Comparison of ENCODE assay signal across 30 cellular contexts in the genomic region with DNA sequence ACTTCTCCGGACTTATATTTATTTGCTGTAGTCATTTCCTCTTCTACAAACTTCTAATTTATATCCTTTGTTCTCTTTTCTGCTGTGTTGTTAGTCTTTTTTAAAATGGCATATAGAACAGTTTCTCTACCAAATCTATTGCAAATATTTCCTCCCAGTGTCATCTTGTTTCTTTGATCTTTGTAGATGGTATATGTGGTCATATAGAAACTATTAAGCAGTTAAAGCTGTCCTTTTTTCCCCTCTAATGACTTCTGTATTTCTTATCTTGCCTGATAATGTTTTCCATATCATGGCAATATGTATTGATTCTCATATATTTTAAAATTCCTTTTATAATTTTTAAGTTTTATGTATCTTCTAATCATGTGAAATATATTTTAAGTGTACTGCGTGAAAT.
"Had no signal": no experiment of that assay in that cellular context is flagged by ENCODE, and none has a peak within 500 bp of the region (broad histone marks: within the 10 kb centered on the region; RNA-seq: fewer than 3 reads in every experiment).

No MANE protein-coding gene starts in this region.

- H3K27ac Mint-ChIP-seq: activated CD4-positive, alpha-beta memory T cell treated with anti-CD3 and anti-CD28 coated beads, Interleukin-2, amount 10 ng/mL, durations not matched to agents 7 days and 5 days; activated CD4-positive, alpha-beta T cell treated with anti-CD3 and anti-CD28 coated beads, Interleukin-2, amount 10 ng/mL, durations not matched to agents 7 days and 5 days; activated T-helper 17 cell treated with anti-CD3 and anti-CD28 coated beads, Interleukin-2, amount 50 U/mL, for 72 hours; immature natural killer cell; mesothelial cell of epicardium; nephron progenitor cell; stimulated activated naive CD8-positive, alpha-beta T cell treated with anti-CD3 and anti-CD28 coated beads, Interleukin-15, Interleukin-2, amounts not matched to agents 100 ng/mL and 50 ng/mL, for 24 hours; type B pancreatic cell; WTC11 had no signal

- DNase-seq: activated CD4-positive, alpha-beta memory T cell treated with anti-CD3 and anti-CD28 coated beads, Interleukin-2, amount 10 ng/mL, durations not matched to agents 7 days and 5 days; activated CD4-positive, alpha-beta T cell treated with anti-CD3 and anti-CD28 coated beads for 1 hour; activated CD4-positive, alpha-beta T cell treated with anti-CD3 and anti-CD28 coated beads, Interleukin-2, amount 10 ng/mL, durations not matched to agents 7 days and 5 days; activated CD8-positive, alpha-beta memory T cell treated with anti-CD3 and anti-CD28 coated beads, Interleukin-2, amount 50 U/mL, for 48 hours; activated gamma-delta T cell treated with Interleukin-2 at 50 U/mL for 16 hours; activated naive CD4-positive, alpha-beta T cell treated with anti-CD3 and anti-CD28 coated beads, Interleukin-2, amount 50 U/mL, for 16 hours; activated T-cell treated with anti-CD3 and anti-CD28 coated beads, Interleukin-2, amount 50 U/mL, for 4 hours; amniotic stem cell; brain microvascular endothelial cell; heart left ventricle; hypothalamus; immature natural killer cell; kidney; left colon; mammary epithelial cell; naive B cell; nephron progenitor cell; right lobe of liver; stimulated activated CD4-positive, alpha-beta T cell treated with anti-CD3 and anti-CD28 coated beads, Interleukin-12 subunit alpha, Interleukin-12 subunit beta, amount 100 ng/mL, for 4 hours; stimulated activated CD4-positive, alpha-beta T cell treated with anti-CD3 and anti-CD28 coated beads, Interleukin-4, amount 100 ng/mL, for 1 hour; uterus had no signal

- H3K36me3 Mint-ChIP-seq: mesothelial cell of epicardium, naive B cell, type B pancreatic cell, WTC11 had no signal

- H3K27ac ChIP-seq: brain microvascular endothelial cell, coronary artery, gastroesophageal sphincter, heart left ventricle, neutrophil, right lobe of liver, thoracic aorta, uterus had no signal

- H3K4me1 Mint-ChIP-seq: activated CD4-positive, alpha-beta memory T cell treated with anti-CD3 and anti-CD28 coated beads, Interleukin-2, amount 10 ng/mL, durations not matched to agents 7 days and 5 days; activated T-helper 17 cell treated with anti-CD3 and anti-CD28 coated beads, Interleukin-2, amount 50 U/mL, for 72 hours; immature natural killer cell; mesothelial cell of epicardium; naive B cell; WTC11 had no signal

- H3K9me3 Mint-ChIP-seq: activated CD4-positive, alpha-beta memory T cell treated with anti-CD3 and anti-CD28 coated beads, Interleukin-2, amount 10 ng/mL, durations not matched to agents 7 days and 5 days; activated CD4-positive, alpha-beta T cell treated with anti-CD3 and anti-CD28 coated beads, Interleukin-2, amount 10 ng/mL, durations not matched to agents 7 days and 5 days; activated T-cell treated with anti-CD3 and anti-CD28 coated beads, Interleukin-2, amount 50 U/mL, for 4 hours; mesothelial cell of epicardium; nephron progenitor cell; stimulated activated naive CD8-positive, alpha-beta T cell treated with anti-CD3 and anti-CD28 coated beads, Interleukin-15, Interleukin-2, amounts not matched to agents 100 ng/mL and 50 ng/mL, for 24 hours; type B pancreatic cell had no signal

- H3K4me3 ChIP-seq: coronary artery, gastroesophageal sphincter, heart left ventricle, right lobe of liver, thoracic aorta, uterus had no signal

- H3K4me1 ChIP-seq: gastroesophageal sphincter, right lobe of liver, uterus had no signal

- H3K27me3 Mint-ChIP-seq: activated CD4-positive, alpha-beta T cell treated with anti-CD3 and anti-CD28 coated beads, Interleukin-2, amount 10 ng/mL, durations not matched to agents 7 days and 5 days; naive B cell; type B pancreatic cell had no signal

- H3K9me3 ChIP-seq: gastroesophageal sphincter, heart left ventricle, neutrophil, right lobe of liver, thoracic aorta, uterus had no signal

- H3K4me3 Mint-ChIP-seq: activated CD4-positive, alpha-beta memory T cell treated with anti-CD3 and anti-CD28 coated beads, Interleukin-2, amount 10 ng/mL, durations not matched to agents 7 days and 5 days; activated CD4-positive, alpha-beta T cell treated with anti-CD3 and anti-CD28 coated beads, Interleukin-2, amount 10 ng/mL, durations not matched to agents 7 days and 5 days; activated T-cell treated with anti-CD3 and anti-CD28 coated beads, Interleukin-2, amount 50 U/mL, for 4 hours; activated T-helper 17 cell treated with anti-CD3 and anti-CD28 coated beads, Interleukin-2, amount 50 U/mL, for 72 hours; immature natural killer cell; mesothelial cell of epicardium; naive B cell; nephron progenitor cell; stimulated activated naive CD8-positive, alpha-beta T cell treated with anti-CD3 and anti-CD28 coated beads, Interleukin-15, Interleukin-2, amounts not matched to agents 100 ng/mL and 50 ng/mL, for 24 hours; type B pancreatic cell; WTC11 had no signal

- H3K36me3 ChIP-seq: brain microvascular endothelial cell, gastroesophageal sphincter, right lobe of liver, thoracic aorta, uterus had no signal

- ATAC-seq: activated T-cell treated with anti-CD3 and anti-CD28 coated beads, Interleukin-2, amount 50 U/mL, for 4 hours; activated T-helper 17 cell treated with anti-CD3 and anti-CD28 coated beads, Interleukin-2, amount 50 U/mL, for 72 hours; gastroesophageal sphincter; heart left ventricle; left colon; right lobe of liver; WTC11 had no signal

- H3K27me3 ChIP-seq: brain microvascular endothelial cell, gastroesophageal sphincter, heart left ventricle, neutrophil, right lobe of liver, uterus had no signal
